In the genomic region with DNA sequence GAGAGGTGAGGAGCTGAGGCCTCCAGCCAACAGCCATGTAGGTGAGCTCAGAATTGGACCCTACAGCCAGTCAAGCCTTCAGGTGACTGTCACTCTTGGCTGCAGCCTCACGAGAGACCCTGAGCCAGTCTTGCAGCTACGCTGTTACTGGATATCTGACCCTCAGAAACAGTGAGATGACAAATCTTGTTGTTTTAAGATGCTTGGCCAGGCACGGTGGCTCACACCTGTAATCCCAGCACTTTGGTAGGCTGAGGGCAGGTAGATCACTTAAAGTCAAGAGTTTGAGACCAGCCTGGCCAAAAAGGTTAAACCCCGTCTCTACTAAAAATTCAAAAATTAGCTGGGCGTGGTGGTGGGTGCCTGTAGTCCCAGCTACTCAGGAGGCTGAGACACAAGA, we compare ENCODE assay signal across 17 cellular contexts. TPM values are rescaled to one million over a fixed set of nuclear protein-coding genes. Genes with fewer than 3 reads are reported as not detected.
DNase-seq lines count a peak whose midpoint lies in the region; TF ChIP-seq lines count a peak whose summit lies in the region.
"Had no signal": no experiment of that assay in that cellular context is flagged by ENCODE, and none has a peak within 500 bp of the region (broad histone marks: within the 10 kb centered on the region; RNA-seq: fewer than 3 reads in every experiment).

No MANE protein-coding gene starts in this region.

- TF ChIP-seq CTCF in endodermal cell (conservative IDR thresholded peaks at IDR 0.05), result no peak
- TF ChIP-seq CTCF in hepatocyte (IDR thresholded peaks at IDR 0.05; ENCODE audit: poor library complexity), result no peak

- H4K20me1 ChIP-seq in hepatocyte (ENCODE audit: insufficient read depth, poor library complexity, severe bottlenecking), result no peaks in the 10 kb centered on the region

- H3K27me3 ChIP-seq in endodermal cell (ENCODE audit: control insufficient read depth, insufficient read depth, low read length, poor library complexity, severe bottlenecking) (no peaks in the 10 kb centered on the region), hepatocyte (no peaks in the 10 kb centered on the region)

- intact Hi-C loops in posterior vena cava (cut with DNase I), result no loop called here

- H3K4me1 ChIP-seq in endodermal cell (ENCODE audit: control insufficient read depth, insufficient read depth, low read length) (no peaks in the 10 kb centered on the region), hepatocyte (ENCODE audit: insufficient read depth) (peaks cover 3% of the 10 kb centered on the region)
- H3K4me1 ChIP-seq: A549, HAP-1 had no signal

- no peaks in the 10 kb centered on the region for H3K9me3 ChIP-seq in endodermal cell (ENCODE audit: control insufficient read depth, low read length)
- peaks cover 4% of the 10 kb centered on the region for H3K9me3 ChIP-seq in hepatocyte (ENCODE audit: low read depth)
- H3K9me3 ChIP-seq: A549, Caco-2, HAP-1 had no signal

- peaks cover under 1% of the 10 kb centered on the region for H3K27me3 Mint-ChIP-seq in endodermal cell (ENCODE audit: insufficient read depth)

- 83 to 97% methylated on average over 5 of the region's 5 CpGs for WGBS in endodermal cell (ENCODE audit: insufficient coverage in 1 of 2, insufficient read length in 1 of 2), 2 experiments
- 91% methylated on average over 5 of the region's 5 CpGs for WGBS in hepatocyte (ENCODE audit: low lambda C conversion rate, missing lambda C conversion rate)

- peak; percentile 12 for DNase-seq in activated effector memory CD4-positive, alpha-beta T cell treated with anti-CD3 and anti-CD28 coated beads, Interleukin-2, amount 50 U/mL, for 16 hours
- DNase-seq in activated effector memory CD4-positive, alpha-beta T cell treated with Interleukin-2 at 50 U/mL for 16 hours, result no peak
- DNase-seq in endodermal cell (peak; percentile 26), posterior vena cava (ENCODE audit: low spot score) (peak; percentile 4), COR-L47 (lab: John Stamatoyannopoulos, UW) (no peak), hepatocyte (ENCODE audit: low spot score) (no peak)
- DNase-seq in central memory CD4-positive, alpha-beta T cell, result no peak
- DNase-seq: 8988T; C1 segment of cervical spinal cord; Caco-2; CD4-positive, alpha-beta memory T cell; DMS153; DND-41; GOT3; HFFc6 had no signal

- H3K9me3 Mint-ChIP-seq in endodermal cell, result peaks cover 2% of the 10 kb centered on the region
- H3K9me3 Mint-ChIP-seq: HFFc6 had no signal

- no peaks in the 10 kb centered on the region for H3K36me3 Mint-ChIP-seq in endodermal cell (ENCODE audit: low read depth)

- no peak overlapping the region for H3K4me3 Mint-ChIP-seq in endodermal cell
- H3K4me3 Mint-ChIP-seq: CD4-positive, alpha-beta memory T cell; HFFc6 had no signal

- peaks cover 4% of the 10 kb centered on the region for H3K4me1 Mint-ChIP-seq in endodermal cell
- H3K4me1 Mint-ChIP-seq: CD4-positive, alpha-beta memory T cell had no signal

- no peak overlapping the region for H3K9ac ChIP-seq in endodermal cell (ENCODE audit: extremely low read depth, low read length, poor library complexity, severe bottlenecking)

- no peaks in the 10 kb centered on the region for H3K9me2 ChIP-seq in hepatocyte (replicated peaks; ENCODE audit: insufficient read depth)

- H2AFZ ChIP-seq in hepatocyte, result no peak overlapping the region

- H3K4me3 ChIP-seq in endodermal cell (ENCODE audit: low read length) (no peak overlapping the region), hepatocyte (no peak overlapping the region)
- H3K4me3 ChIP-seq: A549, HAP-1 had no signal

- H3K27ac ChIP-seq in endodermal cell (ENCODE audit: low read depth, low read length) (no peak overlapping the region), hepatocyte (no peak overlapping the region)
- H3K27ac ChIP-seq: A549 had no signal

- no peak overlapping the region for H3K4me2 ChIP-seq in hepatocyte
- H3K4me2 ChIP-seq: A549 had no signal

- H3K36me3 ChIP-seq in endodermal cell (ENCODE audit: control insufficient read depth, insufficient read depth, low read length), result no peaks in the 10 kb centered on the region
- H3K36me3 ChIP-seq in hepatocyte (replicated peaks; ENCODE audit: insufficient read depth, low read depth), result no peaks in the 10 kb centered on the region
- H3K36me3 ChIP-seq: HAP-1 had no signal

- no peak overlapping the region for H3K27ac Mint-ChIP-seq in endodermal cell
- H3K27ac Mint-ChIP-seq: CD4-positive, alpha-beta memory T cell; HFFc6 had no signal

- no peaks in the 10 kb centered on the region for H3K79me2 ChIP-seq in hepatocyte

RNA-seq across cellular contexts. Expression of a gene that starts 6.2 kb away (rescaled TPM):
- total RNA-seq in endodermal cell (1 to 10 TPM; 1.6 to 2.0 TPM), posterior vena cava (1 to 10 TPM; 1.2 to 2.0 TPM), hepatocyte (4.8 and 5.1 TPM in 2 replicates)
- not detected for polyA plus RNA-seq in endodermal cell (2013, experiment 1 of 2)
- 0.46 TPM for polyA plus RNA-seq in endodermal cell (2013, experiment 2 of 2)
- 14.6 and 16.5 TPM in 2 replicates for polyA plus RNA-seq in hepatocyte

RNA-seq across cellular contexts. Expression of a gene that starts 45.6 kb away (rescaled TPM):
- 100 to 1,000 TPM; 114 to 136 TPM for total RNA-seq in endodermal cell
- 88.9 TPM for polyA plus RNA-seq in endodermal cell (2013, experiment 1 of 2)
- 85.0 TPM for polyA plus RNA-seq in endodermal cell (2013, experiment 2 of 2)
- total RNA-seq in posterior vena cava, result 10 to 100 TPM; 55.5 to 56.3 TPM
- 106 and 108 TPM in 2 replicates for total RNA-seq in hepatocyte
- 109 and 123 TPM in 2 replicates for polyA plus RNA-seq in hepatocyte

RNA-seq across cellular contexts. Expression of a gene that starts 46.2 kb away (rescaled TPM):
- total RNA-seq in endodermal cell, result 100 to 1,000 TPM in 1 of 2 donors, 10 to 100 TPM in 1; 82.2 to 108 TPM
- polyA plus RNA-seq in endodermal cell (2013, experiment 1 of 2), result 78.9 TPM
- 75.6 TPM for polyA plus RNA-seq in endodermal cell (2013, experiment 2 of 2)
- total RNA-seq in posterior vena cava, result 10 to 100 TPM; 48.9 to 56.0 TPM
- 86.7 and 95.5 TPM in 2 replicates for total RNA-seq in hepatocyte
- polyA plus RNA-seq in hepatocyte, result 132 and 145 TPM in 2 replicates

Comparison
In these comparisons a context has a peak if more than half of its experiments do, and no peak if none do; other contexts are left out.
1. DNase-seq: peak in activated effector memory CD4-positive, alpha-beta T cell treated with anti-CD3 and anti-CD28 coated beads, Interleukin-2, amount 50 U/mL, for 16 hours (single experiment), endodermal cell (single experiment) and posterior vena cava (single experiment); none in activated effector memory CD4-positive, alpha-beta T cell treated with Interleukin-2 at 50 U/mL for 16 hours (single experiment), COR-L47 (single experiment), hepatocyte (single experiment) and central memory CD4-positive, alpha-beta T cell (single experiment).